Comparison of ENCODE assay signal across 1 cellular context in the genomic region with DNA sequence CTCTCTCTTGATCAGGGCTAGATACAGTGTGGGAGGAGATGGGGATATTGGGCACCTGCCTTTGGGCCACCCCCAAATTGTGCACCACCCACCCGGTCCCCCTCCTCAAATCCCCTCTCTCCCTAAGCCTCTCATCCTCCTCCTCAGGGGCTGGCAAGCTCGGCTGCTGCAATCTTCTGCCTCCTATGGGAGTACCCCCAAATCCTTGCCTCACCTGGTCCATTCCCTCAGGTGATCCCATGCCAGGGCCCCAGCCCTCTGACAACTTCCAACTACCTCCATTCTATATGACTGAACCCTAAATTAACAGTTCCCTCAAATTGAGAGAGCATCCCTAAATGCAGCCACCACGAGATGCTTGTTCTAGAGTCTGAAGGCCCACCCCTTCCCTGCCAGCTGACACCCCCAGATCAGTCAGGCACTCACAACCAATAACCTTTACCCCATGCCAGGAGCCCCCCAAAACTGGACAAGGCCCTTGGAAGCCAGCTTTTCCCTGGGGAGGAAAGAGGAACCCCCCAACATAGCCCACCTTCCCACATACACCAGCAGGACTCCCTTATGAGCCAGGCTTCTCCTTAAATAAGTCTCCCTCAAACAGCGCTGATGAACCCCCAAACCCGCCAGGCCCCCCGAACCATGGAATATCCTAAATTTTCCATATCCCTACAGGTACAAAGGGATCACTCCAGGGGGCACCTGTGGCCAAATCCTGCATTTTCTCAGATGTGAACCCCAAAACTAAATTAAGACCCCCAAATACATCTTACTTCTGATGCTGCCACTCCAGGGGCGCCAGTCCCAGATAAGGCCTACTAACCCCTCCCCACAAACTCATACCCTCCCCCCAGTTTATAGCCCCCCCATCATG.
TF ChIP-seq lines count a peak whose summit lies in the region.

No MANE protein-coding gene starts in this region.

TF ChIP-seq in H1, 55 proteins besides CTCF, POLR2A, EP300 and RAD21:
- TF ChIP-seq CHD2 (IDR thresholded peaks at IDR 0.05; ENCODE audit: low read length) (no peak), ASH2L (IDR thresholded peaks at IDR 0.05; ENCODE audit: low read length) (no peak), SUZ12 (IDR thresholded peaks at IDR 0.05; ENCODE audit: low read length) (no peak), HDAC6 (IDR thresholded peaks at IDR 0.05; ENCODE audit: low read depth, low read length) (no peak)
